8 cellular contexts compared by ENCODE assay signal in the genomic region with DNA sequence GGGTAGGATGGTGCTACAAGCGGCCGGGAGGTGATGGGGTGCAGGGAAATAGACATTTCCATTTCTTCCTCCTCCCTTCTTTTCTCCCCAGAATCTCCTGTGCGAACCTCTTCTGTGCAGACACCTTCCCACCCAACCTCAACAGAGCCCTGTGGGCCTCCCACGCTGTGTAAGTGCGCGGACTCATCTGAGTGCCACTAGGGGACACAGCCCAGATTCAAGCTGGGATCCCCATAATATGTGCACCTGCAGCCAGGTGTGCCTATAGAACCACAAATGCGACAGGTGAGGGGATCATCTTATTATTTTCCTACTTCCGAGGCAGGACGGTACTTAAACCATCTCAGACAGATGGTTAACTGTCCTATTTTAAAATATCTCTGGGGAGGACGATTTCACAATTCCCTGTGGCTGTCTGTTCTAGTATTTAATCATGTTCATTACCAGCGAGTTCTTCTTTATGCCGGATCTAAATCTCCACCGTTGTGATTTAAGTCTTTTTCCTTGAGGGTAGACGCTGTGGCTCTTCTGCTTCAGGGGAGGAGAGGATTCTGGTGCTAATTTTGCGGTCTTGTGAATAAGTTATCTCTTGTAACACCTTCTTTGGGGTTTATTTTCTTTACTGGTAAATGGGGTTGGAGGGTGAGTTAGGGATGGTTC. TPM values are rescaled to one million over a fixed set of nuclear protein-coding genes. Genes with fewer than 3 reads are reported as not detected.
DNase-seq lines count a peak whose midpoint lies in the region; ATAC-seq and TF ChIP-seq lines count a peak whose summit lies in the region.

No MANE protein-coding gene starts in this region.

- H3K27me3 ChIP-seq in AG04450 (ENCODE audit: control insufficient read depth, insufficient read depth, low read length) (peaks cover 32% of the 10 kb centered on the region), muscle layer of duodenum (ENCODE audit: low read depth, low read length) (no peaks in the 10 kb centered on the region)

- in situ Hi-C loops in KBM-7 (cut with MboI; ENCODE audit: low pct_unique_long_range_greater_than_20kb, low sequenced_read_pairs) (no loop called here), astrocyte of the cerebellum (cut with HindIII; ENCODE audit: low sequenced_read_pairs) (no loop called here)

- ATAC-seq in GM18873 (IDR thresholded peaks at IDR 0.05; ENCODE audit: low FRiP score, unreplicated experiment) (no peak), HG03571 (IDR thresholded peaks at IDR 0.05; ENCODE audit: unreplicated experiment) (no peak)

- POLR2A ChIA-PET in AG04450 (lab: Yijun Ruan, JAX), result no interaction called here

- H3K36me3 ChIP-seq in muscle layer of duodenum (ENCODE audit: control insufficient read depth in 1 of 2, insufficient read depth in 2 of 2, low read length in 2 of 2), result no peaks in the 10 kb centered on the region

- no peak for DNase-seq in AG04450 (ENCODE audit: low read depth, low spot score)
- peak; percentile 45 for DNase-seq in KBM-7
- DNase-seq in astrocyte of the cerebellum (ENCODE audit: low read depth), result no peak
- no peak for DNase-seq in NCI-H146 treated with DMSO at 0.1 percent for 48 hours (lab: John Stamatoyannopoulos, UW; ENCODE audit: unreplicated experiment)
- DNase-seq in OCI-M2 (lab: John Stamatoyannopoulos, UW; ENCODE audit: unreplicated experiment), result no peak

- no peak overlapping the region for H3K27ac ChIP-seq in AG04450 (ENCODE audit: low read depth, low read length)
- H3K27ac ChIP-seq in muscle layer of duodenum (ENCODE audit: low read length), result no peak overlapping the region

- H3K4me1 ChIP-seq in muscle layer of duodenum (ENCODE audit: control insufficient read depth in 1 of 2, insufficient read depth in 2 of 2, low read length in 2 of 2), result peaks cover 0 to 7% of the 10 kb centered on the region in 2 donors

- CTCF ChIA-PET in AG04450 (lab: Charles Lee), result interaction anchor here (0.7 to 2.1 kb wide), 11 partner anchors 8 to 550 kb away, joined by 3 to 9 read pairs (median 4); no protein-coding TSS in a partner anchor

- H3K4me3 ChIP-seq in AG04450 (ENCODE audit: low read depth, low read length), result peak overlapping the region; percentile 55
- peak overlapping the region; percentile 22 for H3K4me3 ChIP-seq in astrocyte of the cerebellum (ENCODE audit: low read depth, low read length)
- peak overlapping the region; percentile 58 to 63 for H3K4me3 ChIP-seq in muscle layer of duodenum (ENCODE audit: low read depth in 1 of 2, low read length in 2 of 2)

- H3K9me3 ChIP-seq in AG04450 (ENCODE audit: control insufficient read depth, insufficient read depth, low read length) (no peaks in the 10 kb centered on the region; the same call in 1 of the 2 replicates), muscle layer of duodenum (ENCODE audit: control insufficient read depth in 1 of 2, low read length in 2 of 2) (no peaks in the 10 kb centered on the region)

- TF ChIP-seq CTCF in AG04450 (IDR thresholded peaks at IDR 0.05; ENCODE audit: low read depth, low read length), result no peak
- no peak for TF ChIP-seq CTCF in astrocyte of the cerebellum (IDR thresholded peaks at IDR 0.05; ENCODE audit: low read depth, low read length, missing control alignments)

RNA-seq across cellular contexts. Expression of a gene that starts 17.2 kb away (rescaled TPM):
- polyA plus RNA-seq in AG04450 (2011; rRNA removed), result 5.9 and 6.3 TPM in 2 replicates
- 24.1 and 27.9 TPM in 2 replicates for polyA minus RNA-seq in AG04450 (2011; rRNA and poly(A)+ RNA removed)

RNA-seq across cellular contexts. Expression of a gene that starts 31.3 kb away (rescaled TPM):
- polyA plus RNA-seq in AG04450 (2011; rRNA removed), result 29.1 and 32.9 TPM in 2 replicates
- 32.7 and 35.1 TPM in 2 replicates for polyA minus RNA-seq in AG04450 (2011; rRNA and poly(A)+ RNA removed)
